Comparison of ENCODE assay signal across 1 cellular context in the genomic region with DNA sequence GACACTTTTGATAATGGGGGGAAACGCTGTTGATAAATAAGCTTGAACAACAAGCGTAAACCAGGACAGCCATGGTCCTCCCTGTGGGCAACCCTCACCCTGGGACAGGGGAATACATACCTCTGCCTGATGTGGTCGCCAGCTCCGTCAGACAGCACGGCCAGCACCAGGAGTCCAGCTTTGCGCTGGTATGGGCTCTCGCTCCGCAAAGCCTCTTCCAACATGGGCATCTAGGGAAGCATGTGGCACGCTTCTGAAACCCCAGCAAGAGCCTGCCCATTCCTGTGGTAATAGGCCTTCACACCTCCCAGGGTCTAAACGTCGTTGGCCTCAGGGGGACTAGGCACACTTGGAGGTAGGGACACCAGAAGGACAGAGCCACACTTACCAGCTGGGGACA.
TF ChIP-seq lines count a peak whose summit lies in the region.

No MANE protein-coding gene starts in this region.

TF ChIP-seq in H1, 55 proteins besides CTCF, POLR2A, EP300 and RAD21:
- TF ChIP-seq KDM4A (IDR thresholded peaks at IDR 0.05; ENCODE audit: low read depth, low read length, severe bottlenecking) (no peak), CTBP2 (IDR thresholded peaks at IDR 0.05; ENCODE audit: borderline replicate concordance, insufficient read depth, insufficient read length, low read length) (no peak)
